Comparison of ENCODE assay signal across 27 cellular contexts in the genomic region with DNA sequence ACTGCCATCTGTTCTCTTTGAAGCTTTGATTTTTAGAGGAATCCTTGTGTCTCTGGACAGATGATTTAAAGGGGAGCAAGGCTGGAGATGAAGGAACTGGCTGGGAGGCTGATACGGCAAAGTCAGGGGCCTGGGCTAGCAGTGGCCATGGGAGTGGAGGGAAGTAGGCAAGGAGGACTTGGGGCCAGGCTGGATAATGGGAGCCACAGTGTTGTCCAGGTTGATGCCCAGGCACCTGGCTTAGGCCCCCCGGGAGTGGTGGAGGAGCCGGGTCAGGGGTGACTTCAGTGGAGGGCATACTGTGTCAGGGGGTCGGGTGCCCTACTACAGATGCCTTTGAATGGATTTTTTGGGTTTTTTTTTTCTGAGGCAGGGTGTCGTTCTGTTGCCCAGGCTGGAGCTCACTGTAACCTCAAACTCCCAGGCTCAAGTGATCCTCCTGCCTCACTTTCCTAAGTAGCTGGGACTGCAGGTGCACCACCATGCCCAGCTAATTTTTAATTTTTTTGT. TPM values are rescaled to one million over a fixed set of nuclear protein-coding genes. Genes with fewer than 3 reads are reported as not detected.
"Had no signal": no experiment of that assay in that cellular context is flagged by ENCODE, and none has a peak within 500 bp of the region (broad histone marks: within the 10 kb centered on the region; RNA-seq: fewer than 3 reads in every experiment).

No MANE protein-coding gene starts in this region.

- H3K9me3 ChIP-seq: adrenal gland, MG63, SJCRH30, SK-N-SH had no signal

- H3K4me3 Mint-ChIP-seq: activated B cell treated with CpG ODN at 0.5 μM for 24 hours; activated CD4-positive, alpha-beta memory T cell treated with anti-CD3 and anti-CD28 coated beads, Interleukin-2, amount 10 ng/mL, durations not matched to agents 7 days and 5 days; activated naive CD4-positive, alpha-beta T cell treated with anti-CD3 and anti-CD28 coated beads for 36 hours; activated naive CD8-positive, alpha-beta T cell treated with anti-CD3 and anti-CD28 coated beads, Interleukin-2, amount 10 ng/mL, durations not matched to agents 7 days and 5 days had no signal

- H3K4me3 ChIP-seq: adrenal gland, MG63, SJCRH30 had no signal

- DNase-seq: activated B cell treated with CpG ODN at 0.5 μM for 24 hours; activated CD4-positive, alpha-beta memory T cell treated with anti-CD3 and anti-CD28 coated beads, Interleukin-2, amount 10 ng/mL, durations not matched to agents 7 days and 5 days; activated CD4-positive, alpha-beta T cell treated with anti-CD3 and anti-CD28 coated beads for 1 hour; activated CD4-positive, alpha-beta T cell treated with anti-CD3 and anti-CD28 coated beads, Interleukin-2, amount 50 U/mL, for 1 hour; activated CD8-positive, alpha-beta memory T cell treated with anti-CD3 and anti-CD28 coated beads, Interleukin-2, amount 50 U/mL, for 48 hours; activated gamma-delta T cell; activated naive CD4-positive, alpha-beta T cell treated with anti-CD3 and anti-CD28 coated beads for 36 hours; activated naive CD8-positive, alpha-beta T cell treated with anti-CD3 and anti-CD28 coated beads, Interleukin-2, amount 10 ng/mL, durations not matched to agents 7 days and 5 days; activated T-cell treated with anti-CD3 and anti-CD28 coated beads, Interleukin-2, amount 50 U/mL, for 1 hour; adrenal gland; anterior cingulate cortex; MG63; NCI-H1105; NCI-H1436; NCI-H1694 treated with DMSO at 0.1 percent for 48 hours; NCI-H2081; NCI-H510A treated with DMSO at 0.1 percent for 48 hours; NCI-H69; NK-92 treated with Interleukin-12 subunit alpha and Interleukin-12 subunit beta, amount 100 ng/mL, for 24 hours; OCI-M1; Right ventricle myocardium superior; SJCRH30; T-helper 1 cell; T-helper 9 cell had no signal

- H3K27ac ChIP-seq: adrenal gland, RWPE1, SJCRH30 had no signal

- H3K36me3 ChIP-seq: adrenal gland, MG63, SJCRH30 had no signal

- H3K9ac ChIP-seq: SK-N-SH had no signal

- H3K9me3 Mint-ChIP-seq: activated B cell treated with CpG ODN at 0.5 μM for 24 hours; activated CD4-positive, alpha-beta memory T cell treated with anti-CD3 and anti-CD28 coated beads, Interleukin-2, amount 10 ng/mL, durations not matched to agents 7 days and 5 days; activated naive CD4-positive, alpha-beta T cell treated with anti-CD3 and anti-CD28 coated beads for 36 hours; activated naive CD8-positive, alpha-beta T cell treated with anti-CD3 and anti-CD28 coated beads, Interleukin-2, amount 10 ng/mL, durations not matched to agents 7 days and 5 days had no signal

- H3K4me1 Mint-ChIP-seq: activated B cell treated with CpG ODN at 0.5 μM for 24 hours; activated CD4-positive, alpha-beta memory T cell treated with anti-CD3 and anti-CD28 coated beads, Interleukin-2, amount 10 ng/mL, durations not matched to agents 7 days and 5 days had no signal

- H3K4me1 ChIP-seq: adrenal gland had no signal

- H3K27me3 ChIP-seq: MG63, SJCRH30 had no signal

- H3K27me3 Mint-ChIP-seq: activated B cell treated with CpG ODN at 0.5 μM for 24 hours; activated CD4-positive, alpha-beta memory T cell treated with anti-CD3 and anti-CD28 coated beads, Interleukin-2, amount 10 ng/mL, durations not matched to agents 7 days and 5 days; activated naive CD8-positive, alpha-beta T cell treated with anti-CD3 and anti-CD28 coated beads, Interleukin-2, amount 10 ng/mL, durations not matched to agents 7 days and 5 days had no signal

- H3K27ac Mint-ChIP-seq: activated B cell treated with CpG ODN at 0.5 μM for 24 hours; activated CD4-positive, alpha-beta memory T cell treated with anti-CD3 and anti-CD28 coated beads, Interleukin-2, amount 10 ng/mL, durations not matched to agents 7 days and 5 days had no signal

- H3K36me3 Mint-ChIP-seq: activated naive CD8-positive, alpha-beta T cell treated with anti-CD3 and anti-CD28 coated beads, Interleukin-2, amount 10 ng/mL, durations not matched to agents 7 days and 5 days had no signal

RNA-seq across cellular contexts. Expression of gene EFCAB8, which starts 45.0 kb away (rescaled TPM):
- total RNA-seq: cardiac septum, Right ventricle myocardium superior had no signal
